ENCODE assay signal across 28 cellular contexts in the genomic region with DNA sequence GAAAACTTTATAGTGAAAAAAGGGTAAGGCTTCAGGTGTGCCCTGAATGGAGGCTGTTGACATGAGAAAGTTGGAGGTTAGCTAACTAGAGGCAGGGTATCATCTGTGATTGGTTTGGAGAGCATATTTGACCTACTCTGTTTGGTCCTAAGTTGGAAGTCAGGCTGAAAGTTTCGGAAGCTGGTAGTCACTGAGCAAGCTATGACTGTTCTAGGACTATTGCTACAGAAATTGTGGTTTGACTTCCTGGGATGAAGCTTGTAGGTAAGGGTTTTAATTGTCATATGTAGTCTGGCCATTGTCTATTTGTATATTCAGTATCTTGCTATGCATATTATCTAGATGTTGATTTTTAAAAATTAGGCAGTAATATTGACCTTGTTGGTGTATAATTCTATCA.
"Had no signal": no experiment of that assay in that cellular context is flagged by ENCODE, and none has a peak within 500 bp of the region (broad histone marks: within the 10 kb centered on the region; RNA-seq: fewer than 3 reads in every experiment).

No MANE protein-coding gene starts in this region.

- H3K27me3 Mint-ChIP-seq: stimulated activated memory B cell treated with anti-CD40 and anti-IgM and Interleukin-4, amounts not matched to agents 10 μg/mL and 1 μg/mL and 100 μg/mL, for 72 hours; stimulated activated naive B cell treated with anti-CD40 and anti-IgM and Interleukin-4, amounts not matched to agents 10 μg/mL and 1 μg/mL and 100 μg/mL, for 72 hours; stimulated activated naive CD8-positive, alpha-beta T cell treated with anti-CD3 and anti-CD28 coated beads, Interleukin-15, amount 100 ng/mL, for 72 hours; stimulated activated naive CD8-positive, alpha-beta T cell treated with anti-CD3 and anti-CD28 coated beads, Interleukin-15, Interleukin-2, amounts not matched to agents 100 ng/mL and 50 ng/mL, for 24 hours; type B pancreatic cell had no signal

- H3K9me3 ChIP-seq: stomach, suprapubic skin, testis, thoracic aorta, thyroid gland, tibial artery, tibial nerve, transverse colon, upper lobe of left lung, upper lobe of right lung, uterus, vagina had no signal

- H3K27ac ChIP-seq: stomach, suprapubic skin, testis, thyroid gland, tibial artery, tibial nerve, transverse colon, upper lobe of left lung, upper lobe of right lung, uterus, vagina had no signal

- H3K27ac Mint-ChIP-seq: stimulated activated memory B cell treated with anti-CD40 and anti-IgM and Interleukin-4, amounts not matched to agents 10 μg/mL and 1 μg/mL and 100 μg/mL, for 72 hours; stimulated activated naive B cell treated with anti-CD40 and anti-IgM and Interleukin-4, amounts not matched to agents 10 μg/mL and 1 μg/mL and 100 μg/mL, for 72 hours; stimulated activated naive CD8-positive, alpha-beta T cell treated with anti-CD3 and anti-CD28 coated beads, Interleukin-15, amount 100 ng/mL, for 72 hours; stimulated activated naive CD8-positive, alpha-beta T cell treated with anti-CD3 and anti-CD28 coated beads, Interleukin-15, Interleukin-2, amounts not matched to agents 100 ng/mL and 50 ng/mL, for 24 hours; type B pancreatic cell had no signal

- H3K4me3 ChIP-seq: stomach, suprapubic skin, testis, thoracic aorta, thyroid gland, tibial artery, tibial nerve, transverse colon, upper lobe of left lung, upper lobe of right lung, uterus, vagina had no signal

- H3K36me3 Mint-ChIP-seq: stimulated activated memory B cell treated with anti-CD40 and anti-IgM and Interleukin-4, amounts not matched to agents 10 μg/mL and 1 μg/mL and 100 μg/mL, for 72 hours; stimulated activated naive B cell treated with anti-CD40 and anti-IgM and Interleukin-4, amounts not matched to agents 10 μg/mL and 1 μg/mL and 100 μg/mL, for 72 hours; type B pancreatic cell had no signal

- H3K36me3 ChIP-seq: stomach, suprapubic skin, thoracic aorta, thyroid gland, tibial artery, tibial nerve, transverse colon, upper lobe of left lung, upper lobe of right lung, uterus, vagina had no signal

- ATAC-seq: stimulated activated memory B cell treated with anti-CD40 and anti-IgM and Interleukin-4, amounts not matched to agents 10 μg/mL and 1 μg/mL and 100 μg/mL, for 72 hours; stimulated activated naive B cell treated with anti-CD40 and anti-IgM and Interleukin-4, amounts not matched to agents 10 μg/mL and 1 μg/mL and 100 μg/mL, for 72 hours; stimulated activated naive CD8-positive, alpha-beta T cell treated with anti-CD3 and anti-CD28 coated beads, Interleukin-15, amount 100 ng/mL, for 72 hours; stimulated activated naive CD8-positive, alpha-beta T cell treated with anti-CD3 and anti-CD28 coated beads, Interleukin-15, Interleukin-2, amounts not matched to agents 100 U/mL and 50 U/mL, for 24 hours; upper lobe of right lung had no signal

- H3K4me1 Mint-ChIP-seq: stimulated activated memory B cell treated with anti-CD40 and anti-IgM and Interleukin-4, amounts not matched to agents 10 μg/mL and 1 μg/mL and 100 μg/mL, for 72 hours; stimulated activated naive B cell treated with anti-CD40 and anti-IgM and Interleukin-4, amounts not matched to agents 10 μg/mL and 1 μg/mL and 100 μg/mL, for 72 hours; stimulated activated naive CD8-positive, alpha-beta T cell treated with anti-CD3 and anti-CD28 coated beads, Interleukin-15, amount 100 ng/mL, for 72 hours had no signal

- H3K4me1 ChIP-seq: stomach, suprapubic skin, testis, thyroid gland, tibial nerve, transverse colon, upper lobe of left lung, upper lobe of right lung, uterus, vagina had no signal

- H3K9me3 Mint-ChIP-seq: stimulated activated naive B cell treated with anti-CD40 and anti-IgM and Interleukin-4, amounts not matched to agents 10 μg/mL and 1 μg/mL and 100 μg/mL, for 72 hours; stimulated activated naive CD8-positive, alpha-beta T cell treated with anti-CD3 and anti-CD28 coated beads, Interleukin-15, amount 100 ng/mL, for 72 hours; stimulated activated naive CD8-positive, alpha-beta T cell treated with anti-CD3 and anti-CD28 coated beads, Interleukin-15, Interleukin-2, amounts not matched to agents 100 ng/mL and 50 ng/mL, for 24 hours; type B pancreatic cell had no signal

- H3K27me3 ChIP-seq: stomach, suprapubic skin, testis, thyroid gland, tibial artery, tibial nerve, transverse colon, upper lobe of left lung, upper lobe of right lung, uterus, vagina had no signal

- FAIRE-seq: urothelium cell line had no signal

- H3K4me3 Mint-ChIP-seq: stimulated activated memory B cell treated with anti-CD40 and anti-IgM and Interleukin-4, amounts not matched to agents 10 μg/mL and 1 μg/mL and 100 μg/mL, for 72 hours; stimulated activated naive B cell treated with anti-CD40 and anti-IgM and Interleukin-4, amounts not matched to agents 10 μg/mL and 1 μg/mL and 100 μg/mL, for 72 hours; stimulated activated naive CD8-positive, alpha-beta T cell treated with anti-CD3 and anti-CD28 coated beads, Interleukin-15, amount 100 ng/mL, for 72 hours; stimulated activated naive CD8-positive, alpha-beta T cell treated with anti-CD3 and anti-CD28 coated beads, Interleukin-15, Interleukin-2, amounts not matched to agents 100 ng/mL and 50 ng/mL, for 24 hours; type B pancreatic cell had no signal

- DNase-seq: stimulated activated CD4-positive, alpha-beta T cell treated with anti-CD3 and anti-CD28 coated beads, Interleukin-2, amount 100 ng/mL, for 48 hours; stimulated activated CD4-positive, alpha-beta T cell treated with anti-CD3 and anti-CD28 coated beads, Interleukin-4, amount 100 ng/mL, for 1 hour; stimulated activated CD4-positive, alpha-beta T cell treated with anti-CD3 and anti-CD28 coated beads, Interleukin-4, amount 100 ng/mL, for 24 hours; stimulated activated CD4-positive, alpha-beta T cell treated with anti-CD3 and anti-CD28 coated beads, Interleukin-4, amount 100 ng/mL, for 4 hours; stimulated activated CD8-positive, alpha-beta memory T cell treated with anti-CD3 and anti-CD28 coated beads, Interleukin-4, amount 100 ng/mL, for 48 hours; stimulated activated naive B cell treated with anti-CD40 and anti-IgM and Interleukin-4, amounts not matched to agents 10 μg/mL and 1 μg/mL and 100 μg/mL, for 72 hours; stimulated activated naive CD4-positive, alpha-beta T cell; stimulated activated naive CD4-positive, alpha-beta T cell treated with Interleukin-2 at 50 U/mL for 16 hours; stimulated activated naive CD8-positive, alpha-beta T cell treated with anti-CD3 and anti-CD28 coated beads, Interleukin-15, amount 100 ng/mL, for 72 hours; stimulated activated naive CD8-positive, alpha-beta T cell treated with anti-CD3 and anti-CD28 coated beads, Interleukin-15, Interleukin-2, amounts not matched to agents 100 U/mL and 50 U/mL, for 24 hours; stomach; substantia nigra; testis; thyroid gland; tibial artery; transverse colon; trophoblast cell; upper lobe of left lung; upper lobe of right lung; uterus had no signal
